In the genomic region with DNA sequence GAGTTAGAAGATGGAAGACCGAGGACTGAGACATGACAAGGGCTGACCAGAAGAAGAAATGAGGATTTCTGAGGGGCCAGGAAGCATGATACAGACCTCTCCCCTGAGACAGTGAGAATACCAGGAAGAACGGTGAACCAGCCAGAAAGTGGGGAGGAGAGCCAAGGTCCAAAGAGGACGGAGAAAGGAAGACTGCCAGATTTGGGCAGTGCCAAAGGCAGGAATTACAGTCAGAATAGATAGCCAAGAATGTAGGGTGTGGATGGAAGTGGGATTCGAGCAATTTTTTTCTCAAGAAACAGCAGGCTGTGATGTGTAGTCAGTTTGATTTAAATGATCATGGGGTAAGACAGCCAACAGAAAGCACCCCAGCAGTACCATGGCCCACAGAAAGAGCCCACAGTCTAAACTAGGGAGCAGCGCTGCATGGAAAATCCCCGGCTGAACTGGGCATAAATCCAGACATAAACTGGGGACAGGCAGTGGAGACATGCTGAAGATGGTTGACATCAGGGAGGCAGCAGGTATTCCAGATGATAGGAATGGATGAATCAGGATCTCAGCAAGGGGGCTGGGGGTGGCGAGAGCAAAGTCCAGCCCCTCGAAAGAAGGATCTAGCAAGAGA, we compare ENCODE assay signal across 1 cellular context.
TF ChIP-seq lines count a peak whose summit lies in the region.

No MANE protein-coding gene starts in this region.

TF ChIP-seq in GM23338, 12 proteins besides CTCF, POLR2A, EP300 and RAD21 (continued from another document):
- TF ChIP-seq NANOG (IDR thresholded peaks at IDR 0.05; ENCODE audit: borderline replicate concordance), result no peak
- TF ChIP-seq EZH2phosphoT487 (IDR thresholded peaks at IDR 0.05; ENCODE audit: unreplicated experiment), result no peak
- TF ChIP-seq, protein P1, sequence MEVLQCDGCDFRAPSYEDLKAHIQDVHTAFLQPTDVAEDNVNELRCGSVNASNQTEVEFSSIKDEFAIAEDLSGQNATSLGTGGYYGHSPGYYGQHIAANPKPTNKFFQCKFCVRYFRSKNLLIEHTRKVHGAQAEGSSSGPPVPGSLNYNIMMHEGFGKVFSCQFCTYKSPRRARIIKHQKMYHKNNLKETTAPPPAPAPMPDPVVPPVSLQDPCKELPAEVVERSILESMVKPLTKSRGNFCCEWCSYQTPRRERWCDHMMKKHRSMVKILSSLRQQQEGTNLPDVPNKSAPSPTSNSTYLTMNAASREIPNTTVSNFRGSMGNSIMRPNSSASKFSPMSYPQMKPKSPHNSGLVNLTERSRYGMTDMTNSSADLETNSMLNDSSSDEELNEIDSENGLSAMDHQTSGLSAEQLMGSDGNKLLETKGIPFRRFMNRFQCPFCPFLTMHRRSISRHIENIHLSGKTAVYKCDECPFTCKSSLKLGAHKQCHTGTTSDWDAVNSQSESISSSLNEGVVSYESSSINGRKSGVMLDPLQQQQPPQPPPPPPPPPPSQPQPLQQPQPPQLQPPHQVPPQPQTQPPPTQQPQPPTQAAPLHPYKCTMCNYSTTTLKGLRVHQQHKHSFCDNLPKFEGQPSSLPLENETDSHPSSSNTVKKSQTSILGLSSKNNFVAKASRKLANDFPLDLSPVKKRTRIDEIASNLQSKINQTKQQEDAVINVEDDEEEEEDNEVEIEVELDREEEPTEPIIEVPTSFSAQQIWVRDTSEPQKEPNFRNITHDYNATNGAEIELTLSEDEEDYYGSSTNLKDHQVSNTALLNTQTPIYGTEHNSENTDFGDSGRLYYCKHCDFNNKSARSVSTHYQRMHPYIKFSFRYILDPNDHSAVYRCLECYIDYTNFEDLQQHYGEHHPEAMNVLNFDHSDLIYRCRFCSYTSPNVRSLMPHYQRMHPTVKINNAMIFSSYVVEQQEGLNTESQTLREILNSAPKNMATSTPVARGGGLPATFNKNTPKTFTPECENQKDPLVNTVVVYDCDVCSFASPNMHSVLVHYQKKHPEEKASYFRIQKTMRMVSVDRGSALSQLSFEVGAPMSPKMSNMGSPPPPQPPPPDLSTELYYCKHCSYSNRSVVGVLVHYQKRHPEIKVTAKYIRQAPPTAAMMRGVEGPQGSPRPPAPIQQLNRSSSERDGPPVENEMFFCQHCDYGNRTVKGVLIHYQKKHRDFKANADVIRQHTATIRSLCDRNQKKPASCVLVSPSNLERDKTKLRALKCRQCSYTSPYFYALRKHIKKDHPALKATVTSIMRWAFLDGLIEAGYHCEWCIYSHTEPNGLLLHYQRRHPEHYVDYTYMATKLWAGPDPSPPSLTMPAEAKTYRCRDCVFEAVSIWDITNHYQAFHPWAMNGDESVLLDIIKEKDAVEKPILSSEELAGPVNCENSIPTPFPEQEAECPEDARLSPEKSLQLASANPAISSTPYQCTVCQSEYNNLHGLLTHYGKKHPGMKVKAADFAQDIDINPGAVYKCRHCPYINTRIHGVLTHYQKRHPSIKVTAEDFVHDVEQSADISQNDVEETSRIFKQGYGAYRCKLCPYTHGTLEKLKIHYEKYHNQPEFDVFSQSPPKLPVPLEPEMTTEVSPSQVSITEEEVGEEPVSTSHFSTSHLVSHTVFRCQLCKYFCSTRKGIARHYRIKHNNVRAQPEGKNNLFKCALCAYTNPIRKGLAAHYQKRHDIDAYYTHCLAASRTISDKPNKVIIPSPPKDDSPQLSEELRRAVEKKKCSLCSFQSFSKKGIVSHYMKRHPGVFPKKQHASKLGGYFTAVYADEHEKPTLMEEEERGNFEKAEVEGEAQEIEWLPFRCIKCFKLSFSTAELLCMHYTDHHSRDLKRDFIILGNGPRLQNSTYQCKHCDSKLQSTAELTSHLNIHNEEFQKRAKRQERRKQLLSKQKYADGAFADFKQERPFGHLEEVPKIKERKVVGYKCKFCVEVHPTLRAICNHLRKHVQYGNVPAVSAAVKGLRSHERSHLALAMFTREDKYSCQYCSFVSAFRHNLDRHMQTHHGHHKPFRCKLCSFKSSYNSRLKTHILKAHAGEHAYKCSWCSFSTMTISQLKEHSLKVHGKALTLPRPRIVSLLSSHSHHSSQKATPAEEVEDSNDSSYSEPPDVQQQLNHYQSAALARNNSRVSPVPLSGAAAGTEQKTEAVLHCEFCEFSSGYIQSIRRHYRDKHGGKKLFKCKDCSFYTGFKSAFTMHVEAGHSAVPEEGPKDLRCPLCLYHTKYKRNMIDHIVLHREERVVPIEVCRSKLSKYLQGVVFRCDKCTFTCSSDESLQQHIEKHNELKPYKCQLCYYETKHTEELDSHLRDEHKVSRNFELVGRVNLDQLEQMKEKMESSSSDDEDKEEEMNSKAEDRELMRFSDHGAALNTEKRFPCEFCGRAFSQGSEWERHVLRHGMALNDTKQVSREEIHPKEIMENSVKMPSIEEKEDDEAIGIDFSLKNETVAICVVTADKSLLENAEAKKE (CRISPR knock-in tag; IDR thresholded peaks at IDR 0.05), result no peak
